ENCODE assay signal across 9 cellular contexts in genomic region chr2:221518201-221518936, GRCh38. TPM values are rescaled to one million over a fixed set of nuclear protein-coding genes. Genes with fewer than 3 reads are reported as not detected.
A peak's percentile ranks its signal among the peaks of the same experiment; 100 is the strongest.
DNase-seq lines count a peak whose midpoint lies in the region; ATAC-seq lines count a peak whose summit lies in the region.
"Had no signal": no experiment of that assay in that cellular context is flagged by ENCODE, and none has a peak within 500 bp of the region (broad histone marks: within the 10 kb centered on the region; RNA-seq: fewer than 3 reads in every experiment).

No MANE protein-coding gene starts in this region.

- no peak overlapping the region for H3K4me3 Mint-ChIP-seq in activated T-helper 2 cell treated with anti-CD3 and anti-CD28 coated beads, Interferon-gamma antibody, Interleukin-2, Interleukin-4, amounts not matched to agents 10 μg/mL and 5 μg/mL and 100 μg/mL, durations not matched to agents 14 hours and 24 hours and 36 hours (ENCODE audit: low read depth)
- H3K4me3 Mint-ChIP-seq: activated naive CD8-positive, alpha-beta T cell had no signal

- intact Hi-C loops in activated T-helper 2 cell treated with anti-CD3 and anti-CD28 coated beads, Interferon-gamma antibody, Interleukin-2, Interleukin-4, amounts not matched to agents 10 μg/mL and 5 μg/mL and 100 μg/mL, durations not matched to agents 14 hours and 24 hours and 36 hours (cut with micrococcal nuclease), result loop anchor here (10.0 kb wide), 1 partner anchor 206 kb away; no protein-coding TSS in a partner anchor

- H3K27me3 Mint-ChIP-seq in activated T-helper 2 cell treated with anti-CD3 and anti-CD28 coated beads, Interferon-gamma antibody, Interleukin-2, Interleukin-4, amounts not matched to agents 10 μg/mL and 5 μg/mL and 100 μg/mL, durations not matched to agents 14 hours and 24 hours and 36 hours (ENCODE audit: low read depth), result peaks cover 3% of the 10 kb centered on the region
- H3K27me3 Mint-ChIP-seq: activated naive CD8-positive, alpha-beta T cell had no signal

- H3K36me3 Mint-ChIP-seq in activated T-helper 2 cell treated with anti-CD3 and anti-CD28 coated beads, Interferon-gamma antibody, Interleukin-2, Interleukin-4, amounts not matched to agents 10 μg/mL and 5 μg/mL and 100 μg/mL, durations not matched to agents 14 hours and 24 hours and 36 hours (ENCODE audit: low read depth), result no peaks in the 10 kb centered on the region

- H3K27me3 ChIP-seq in BLaER1 treated with 17β-estradiol and CSF1 and Interleukin-3, amounts not matched to agents 10 nM and 100 nM, result no peaks in the 10 kb centered on the region
- H3K27me3 ChIP-seq in rectal smooth muscle tissue (ENCODE audit: control insufficient read depth, insufficient read depth, low read length), result no peaks in the 10 kb centered on the region

- H3K36me3 ChIP-seq in BLaER1 treated with 17β-estradiol and CSF1 and Interleukin-3, amounts not matched to agents 10 nM and 100 nM, result no peaks in the 10 kb centered on the region
- H3K36me3 ChIP-seq in rectal smooth muscle tissue (ENCODE audit: control insufficient read depth, insufficient read depth, low read length), result no peaks in the 10 kb centered on the region

- DNase-seq in activated T-helper 2 cell treated with anti-CD3 and anti-CD28 coated beads, Interferon-gamma antibody, Interleukin-2, Interleukin-4, amounts not matched to agents 10 μg/mL and 5 μg/mL and 100 μg/mL, durations not matched to agents 14 hours and 24 hours and 36 hours (ENCODE audit: low spot score), result peak; percentile 43
- no peak for DNase-seq in AML-193 (lab: John Stamatoyannopoulos, UW)
- DNase-seq in hepatic stellate cell (ENCODE audit: low spot score), result no peak
- DNase-seq in NCI-H2171 (lab: John Stamatoyannopoulos, UW), result no peak

- H3K27ac ChIP-seq in BLaER1 treated with 17β-estradiol and CSF1 and Interleukin-3, amounts not matched to agents 10 nM and 100 nM, result peak overlapping the region in 5 of 11 experiments; percentile 11 to 58 (median 41); a peak in 7 of 22 replicates
- H3K27ac ChIP-seq in rectal smooth muscle tissue (ENCODE audit: low read depth, low read length), result no peak overlapping the region

- H4K20me1 ChIP-seq in BLaER1 treated with 17β-estradiol and CSF1 and Interleukin-3, amounts not matched to agents 10 nM and 100 nM, result no peaks in the 10 kb centered on the region; a peak in 1 of 22 replicates

- H3K27ac Mint-ChIP-seq in activated T-helper 2 cell treated with anti-CD3 and anti-CD28 coated beads, Interferon-gamma antibody, Interleukin-2, Interleukin-4, amounts not matched to agents 10 μg/mL and 5 μg/mL and 100 μg/mL, durations not matched to agents 14 hours and 24 hours and 36 hours, result no peak overlapping the region
- H3K27ac Mint-ChIP-seq: activated naive CD8-positive, alpha-beta T cell had no signal

- no peaks in the 10 kb centered on the region; a peak in 1 of 22 replicates for H3K9me3 ChIP-seq in BLaER1 treated with 17β-estradiol and CSF1 and Interleukin-3, amounts not matched to agents 10 nM and 100 nM (replicated peaks in 1 of 11)

- no peaks in the 10 kb centered on the region for H3K9me3 Mint-ChIP-seq in activated T-helper 2 cell treated with anti-CD3 and anti-CD28 coated beads, Interferon-gamma antibody, Interleukin-2, Interleukin-4, amounts not matched to agents 10 μg/mL and 5 μg/mL and 100 μg/mL, durations not matched to agents 14 hours and 24 hours and 36 hours

- peaks cover 25% of the 10 kb centered on the region for H3K4me1 Mint-ChIP-seq in activated T-helper 2 cell treated with anti-CD3 and anti-CD28 coated beads, Interferon-gamma antibody, Interleukin-2, Interleukin-4, amounts not matched to agents 10 μg/mL and 5 μg/mL and 100 μg/mL, durations not matched to agents 14 hours and 24 hours and 36 hours (ENCODE audit: low read depth)

- no peak overlapping the region for H3K9ac ChIP-seq in BLaER1 treated with 17β-estradiol and CSF1 and Interleukin-3, amounts not matched to agents 10 nM and 100 nM
- H3K9ac ChIP-seq in rectal smooth muscle tissue (ENCODE audit: low read length), result no peak overlapping the region

- peak overlapping the region; percentile 60 to 82 (median 74) for H3K4me2 ChIP-seq in BLaER1 treated with 17β-estradiol and CSF1 and Interleukin-3, amounts not matched to agents 10 nM and 100 nM

- H3K4me3 ChIP-seq in BLaER1 treated with 17β-estradiol and CSF1 and Interleukin-3, amounts not matched to agents 10 nM and 100 nM, result no peak overlapping the region
- peak overlapping the region; percentile 0 for H3K4me3 ChIP-seq in rectal smooth muscle tissue (ENCODE audit: low read length)

- peaks cover 30 to 45% (median 43%) of the 10 kb centered on the region in 10 experiments for H3K4me1 ChIP-seq in BLaER1 treated with 17β-estradiol and CSF1 and Interleukin-3, amounts not matched to agents 10 nM and 100 nM
- peaks cover 12% of the 10 kb centered on the region for H3K4me1 ChIP-seq in rectal smooth muscle tissue (ENCODE audit: control insufficient read depth, insufficient read depth, low read length)

- ATAC-seq in GM19043 (IDR thresholded peaks at IDR 0.05; ENCODE audit: low read depth, unreplicated experiment) (peak; percentile 60), HG03139 (IDR thresholded peaks at IDR 0.05; ENCODE audit: unreplicated experiment) (peak; percentile 58)

RNA-seq across cellular contexts. Expression of gene EPHA4, which starts 53.7 kb away (rescaled TPM):
- 0.67 and 1.2 TPM in 2 replicates for total RNA-seq in activated T-helper 2 cell treated with anti-CD3 and anti-CD28 coated beads, Interferon-gamma antibody, Interleukin-2, Interleukin-4, amounts not matched to agents 10 μg/mL and 5 μg/mL and 100 μg/mL, durations not matched to agents 14 hours and 24 hours and 36 hours
